In the genomic region with DNA sequence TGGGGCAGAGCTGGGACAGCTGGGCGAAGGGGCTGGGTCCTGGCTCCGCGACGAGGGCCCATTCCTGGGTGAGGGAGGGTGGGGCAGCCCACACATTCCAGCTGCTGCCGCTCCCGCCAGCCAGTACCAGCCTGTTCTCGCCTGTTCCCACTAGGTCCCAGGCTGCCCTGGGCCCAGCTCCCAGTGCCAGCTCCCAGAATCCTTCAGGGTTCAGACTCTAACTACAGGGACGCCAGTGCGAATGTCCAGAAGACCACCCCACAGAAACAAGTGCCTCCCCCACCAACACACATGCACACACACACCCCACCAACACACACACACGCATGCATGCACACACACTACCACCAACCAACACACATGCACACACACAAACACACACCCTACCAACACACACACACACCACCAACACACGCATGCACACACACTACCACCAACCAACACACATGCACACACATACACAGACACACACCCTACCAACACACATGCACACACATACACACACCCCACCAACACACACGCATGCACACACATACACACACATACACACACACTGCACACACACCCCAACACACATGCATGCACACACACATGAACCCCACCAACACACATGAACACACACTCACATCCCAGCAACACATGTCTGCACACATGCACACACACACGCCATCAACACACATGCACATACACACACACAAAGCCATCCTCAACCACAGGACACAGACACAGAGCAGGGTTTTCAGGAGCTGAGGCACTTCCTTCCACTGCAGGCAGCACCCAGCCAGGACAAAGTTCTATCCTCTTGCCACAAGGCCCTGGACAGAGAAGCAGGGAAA, we compare ENCODE assay signal across 11 cellular contexts. TPM values are rescaled to one million over a fixed set of nuclear protein-coding genes. Genes with fewer than 3 reads are reported as not detected.
DNase-seq lines count a peak whose midpoint lies in the region; ATAC-seq lines count a peak whose summit lies in the region.
"Had no signal": no experiment of that assay in that cellular context is flagged by ENCODE, and none has a peak within 500 bp of the region (broad histone marks: within the 10 kb centered on the region; RNA-seq: fewer than 3 reads in every experiment).

No MANE protein-coding gene starts in this region.

- H3K36me3 ChIP-seq in duodenal mucosa (ENCODE audit: control insufficient read depth in 1 of 2, insufficient read depth in 2 of 2, low read length in 2 of 2) (no peaks in the 10 kb centered on the region), thymus (ENCODE audit: control insufficient read depth, insufficient read depth) (no peaks in the 10 kb centered on the region)

- no peak for ATAC-seq in GM18861 (IDR thresholded peaks at IDR 0.05; ENCODE audit: unreplicated experiment)
- no peak for ATAC-seq in HG03432 (IDR thresholded peaks at IDR 0.05; ENCODE audit: unreplicated experiment)
- ATAC-seq in HG03135 (IDR thresholded peaks at IDR 0.05; ENCODE audit: unreplicated experiment): no peak

- peak overlapping the region; percentile 94 for H3K27ac ChIP-seq in duodenal mucosa (ENCODE audit: low read depth, low read length)
- peak overlapping the region; percentile 82 for H3K27ac ChIP-seq in thymus (ENCODE audit: low read depth)
- H3K27ac ChIP-seq: KMS-11 had no signal

- 92% methylated on average over 13 of the region's 13 CpGs for WGBS in thymus

- H3K4me1 ChIP-seq in duodenal mucosa (ENCODE audit: control insufficient read depth in 1 of 2, insufficient read depth in 2 of 2, low read length in 2 of 2) (peaks cover 84 to 85% of the 10 kb centered on the region in 2 donors), thymus (ENCODE audit: control insufficient read depth, insufficient read depth, low read length) (peaks cover 9% of the 10 kb centered on the region)

- peak; percentile 87 for DNase-seq in NCI-H1694 treated with DMSO at 0.1 percent for 48 hours (lab: John Stamatoyannopoulos, UW)
- peak; percentile 93 for DNase-seq in myocyte (ENCODE audit: low read depth)
- DNase-seq in NCI-H2227 treated with DMSO at 0.1 percent for 48 hours (lab: John Stamatoyannopoulos, UW): no peak
- DNase-seq: kidney glomerular epithelial cell had no signal

- H3K27me3 ChIP-seq in duodenal mucosa (ENCODE audit: control insufficient read depth in 1 of 2, insufficient read depth in 2 of 2, low read length in 2 of 2) (no peaks in the 10 kb centered on the region), thymus (ENCODE audit: control insufficient read depth, insufficient read depth) (no peaks in the 10 kb centered on the region)

- H3K4me3 ChIP-seq in duodenal mucosa (ENCODE audit: low read depth in 1 of 2, low read length in 2 of 2) (peak overlapping the region in 1 of 2 donors; percentile 32), thymus (ENCODE audit: low read length) (no peak overlapping the region)

- peak overlapping the region; percentile 29 to 92 for H3K9ac ChIP-seq in duodenal mucosa (ENCODE audit: low read depth in 1 of 2, low read length in 2 of 2)
- H3K9ac ChIP-seq: KMS-11 had no signal

- H3K9me3 ChIP-seq in duodenal mucosa (ENCODE audit: control insufficient read depth in 1 of 2, low read length in 2 of 2) (no peaks in the 10 kb centered on the region), thymus (ENCODE audit: control insufficient read depth) (no peaks in the 10 kb centered on the region)

RNA-seq across cellular contexts. Expression of a gene that starts 27.5 kb away (rescaled TPM):
- 0.32 and 2.4 TPM in 2 replicates for total RNA-seq in myocyte
- 9.9 TPM for polyA plus RNA-seq in myocyte (2012)
- polyA plus RNA-seq in thymus: 2,044 TPM

RNA-seq across cellular contexts. Expression of a gene that starts 36.8 kb away (rescaled TPM):
- total RNA-seq in myocyte: 78.1 and 112 TPM in 2 replicates
- polyA plus RNA-seq in myocyte (2012): 1,247 TPM
- 1,051 TPM for polyA plus RNA-seq in thymus

RNA-seq across cellular contexts. Expression of a gene that starts 39.3 kb away (rescaled TPM):
- total RNA-seq in myocyte: not detected in 2 replicates
- 0.34 TPM for polyA plus RNA-seq in myocyte (2012)
- 262 TPM for polyA plus RNA-seq in thymus
- total RNA-seq: fibroblast of lung had no signal
